In genomic region chr16:4098496-4098895, GRCh38 we compare ENCODE assay signal across 27 cellular contexts. TPM values are rescaled to one million over a fixed set of nuclear protein-coding genes. Genes with fewer than 3 reads are reported as not detected.
DNase-seq lines count a peak whose midpoint lies in the region; ATAC-seq, FAIRE-seq and TF ChIP-seq lines count a peak whose summit lies in the region.
"Had no signal": no experiment of that assay in that cellular context is flagged by ENCODE, and none has a peak within 500 bp of the region (broad histone marks: within the 10 kb centered on the region; RNA-seq: fewer than 3 reads in every experiment).

No MANE protein-coding gene starts in this region.

- in situ Hi-C loops in mammary epithelial cell (cut with MboI; ENCODE audit: low sequenced_read_pairs in 2 of 2), result no loop called here

- H3K4me1 ChIP-seq in psoas muscle (peaks cover 40% of the 10 kb centered on the region), mammary epithelial cell (ENCODE audit: insufficient read depth, low read length) (no peaks in the 10 kb centered on the region)
- H3K4me1 ChIP-seq: uterus had no signal

- no peak overlapping the region for H3K4me2 ChIP-seq in mammary epithelial cell (ENCODE audit: insufficient read depth, low read depth, low read length)

- no peak for TF ChIP-seq CTCF in C4-2B (conservative IDR thresholded peaks at IDR 0.05)
- no peak for TF ChIP-seq CTCF in WTC11 (IDR thresholded peaks at IDR 0.05)
- TF ChIP-seq CTCF in fibroblast of pulmonary artery (IDR thresholded peaks at IDR 0.05; ENCODE audit: low read length, missing control alignments), result no peak
- TF ChIP-seq CTCF in psoas muscle (IDR thresholded peaks at IDR 0.05), result no peak
- no peak for TF ChIP-seq CTCF in mammary epithelial cell (conservative IDR thresholded peaks at IDR 0.05 in 1 of 2, IDR thresholded peaks at IDR 0.05 in 1 of 2; ENCODE audit: extremely low read depth in 1 of 2, insufficient read depth in 1 of 2, low read depth in 1 of 2, low read length in 2 of 2)

- H3K36me3 ChIP-seq in psoas muscle (ENCODE audit: insufficient read depth in 1 of 2, low read depth in 1 of 2) (no peaks in the 10 kb centered on the region), mammary epithelial cell (ENCODE audit: insufficient read depth, low read length) (no peaks in the 10 kb centered on the region)
- H3K36me3 ChIP-seq: Peyer's patch, sigmoid colon, uterus had no signal

- H3K9ac ChIP-seq in mammary epithelial cell (ENCODE audit: insufficient read depth, low read length), result no peak overlapping the region

- H2AFZ ChIP-seq in mammary epithelial cell (ENCODE audit: low read depth, low read length), result no peak overlapping the region

- WGBS in psoas muscle, 3 donors, result 74 to 81% (median 75%) methylated on average over 4 of the region's 4 CpGs
- WGBS in mammary epithelial cell (ENCODE audit: low coverage, missing lambda C conversion rate), result 96% methylated on average over 4 of the region's 4 CpGs

- H3K4me1 Mint-ChIP-seq in WTC11, result peaks cover 15% of the 10 kb centered on the region

- DNase-seq in WTC11 (ENCODE audit: low spot score) (no peak), fibroblast of pulmonary artery (ENCODE audit: low read depth) (peak; percentile 48), psoas muscle (no peak), GM12891 (ENCODE audit: insufficient read length, low spot score) (no peak), HEK293T (ENCODE audit: extremely low spot score) (no peak), mammary epithelial cell (no peak), NCI-H2029 (lab: John Stamatoyannopoulos, UW) (no peak)
- DNase-seq: activated CD4-positive, alpha-beta T cell treated with anti-CD3 and anti-CD28 coated beads, Interleukin-2, amount 50 U/mL, for 4 hours; activated CD4-positive, CD25-positive, alpha-beta regulatory T cell; activated naive CD4-positive, alpha-beta T cell treated with anti-CD3 and anti-CD28 coated beads, Interleukin-2, amount 10 ng/mL, durations not matched to agents 7 days and 5 days; amygdala; BE2C; cortex of kidney; NCI-H1092 treated with DMSO at 0.1 percent for 48 hours; NCI-H187; NCI-H526; nephron progenitor cell; sigmoid colon; stimulated activated CD4-positive, alpha-beta T cell treated with anti-CD3 and anti-CD28 coated beads, Interleukin-4, amount 100 ng/mL, for 4 hours; uterus had no signal

- H3K9me3 Mint-ChIP-seq in WTC11, result no peaks in the 10 kb centered on the region
- H3K9me3 Mint-ChIP-seq: activated naive CD4-positive, alpha-beta T cell treated with anti-CD3 and anti-CD28 coated beads, Interleukin-2, amount 10 ng/mL, durations not matched to agents 7 days and 5 days; activated T-helper 1 cell treated with anti-CD3 and anti-CD28 coated beads, Interleukin-12 subunit alpha, Interleukin-12 subunit beta, Interleukin-2, Interleukin-4 antibody, amounts not matched to agents 30 ng/mL and 10 ng/mL and 1 ng/mL, durations not matched to agents 14 hours and 24 hours and 36 hours; stimulated activated memory B cell treated with anti-CD40 and anti-IgM and Interleukin-4, amounts not matched to agents 10 μg/mL and 1 μg/mL and 100 μg/mL, for 72 hours had no signal

- peaks cover 11% of the 10 kb centered on the region for H3K79me2 ChIP-seq in mammary epithelial cell (ENCODE audit: insufficient read depth, low read length)

- H3K27ac ChIP-seq in C4-2B (peak overlapping the region; percentile 91), psoas muscle (peak overlapping the region; percentile 54), mammary epithelial cell (ENCODE audit: insufficient read depth, low read depth, low read length) (no peak overlapping the region)
- H3K27ac ChIP-seq: sigmoid colon, uterus had no signal

- no peak overlapping the region for H3K4me3 Mint-ChIP-seq in WTC11
- H3K4me3 Mint-ChIP-seq: activated naive CD4-positive, alpha-beta T cell treated with anti-CD3 and anti-CD28 coated beads, Interleukin-2, amount 10 ng/mL, durations not matched to agents 7 days and 5 days; activated T-helper 1 cell treated with anti-CD3 and anti-CD28 coated beads, Interleukin-12 subunit alpha, Interleukin-12 subunit beta, Interleukin-2, Interleukin-4 antibody, amounts not matched to agents 30 ng/mL and 10 ng/mL and 1 ng/mL, durations not matched to agents 14 hours and 24 hours and 36 hours; nephron progenitor cell; stimulated activated memory B cell treated with anti-CD40 and anti-IgM and Interleukin-4, amounts not matched to agents 10 μg/mL and 1 μg/mL and 100 μg/mL, for 72 hours had no signal

- intact Hi-C loops in psoas muscle (cut with DNase I), result loop anchor here in 1 of 2 donors (5.0 kb wide), 1 partner anchor 116 kb away; no protein-coding TSS in a partner anchor
- intact Hi-C loops in mammary epithelial cell (cut with micrococcal nuclease), result loop anchor here (5.0 kb wide), 1 partner anchor 46 kb away; no protein-coding TSS in a partner anchor

- H3K36me3 Mint-ChIP-seq in WTC11, result no peaks in the 10 kb centered on the region
- H3K36me3 Mint-ChIP-seq: activated naive CD4-positive, alpha-beta T cell treated with anti-CD3 and anti-CD28 coated beads, Interleukin-2, amount 10 ng/mL, durations not matched to agents 7 days and 5 days; stimulated activated memory B cell treated with anti-CD40 and anti-IgM and Interleukin-4, amounts not matched to agents 10 μg/mL and 1 μg/mL and 100 μg/mL, for 72 hours had no signal

- ATAC-seq in WTC11, result no peak
- ATAC-seq in psoas muscle, result no peak
- ATAC-seq: stimulated activated memory B cell treated with anti-CD40 and anti-IgM and Interleukin-4, amounts not matched to agents 10 μg/mL and 1 μg/mL and 100 μg/mL, for 72 hours had no signal

- no peaks in the 10 kb centered on the region for H4K20me1 ChIP-seq in mammary epithelial cell (ENCODE audit: insufficient read depth, low read length)

- H3K27ac Mint-ChIP-seq in WTC11, result 0 out of 2 replicates have a peak overlapping the region, but pooled peaks have one; percentile 20
- H3K27ac Mint-ChIP-seq: activated naive CD4-positive, alpha-beta T cell treated with anti-CD3 and anti-CD28 coated beads, Interleukin-2, amount 10 ng/mL, durations not matched to agents 7 days and 5 days; activated T-helper 1 cell treated with anti-CD3 and anti-CD28 coated beads, Interleukin-12 subunit alpha, Interleukin-12 subunit beta, Interleukin-2, Interleukin-4 antibody, amounts not matched to agents 30 ng/mL and 10 ng/mL and 1 ng/mL, durations not matched to agents 14 hours and 24 hours and 36 hours; nephron progenitor cell; stimulated activated memory B cell treated with anti-CD40 and anti-IgM and Interleukin-4, amounts not matched to agents 10 μg/mL and 1 μg/mL and 100 μg/mL, for 72 hours had no signal

- H3K4me3 ChIP-seq in fibroblast of pulmonary artery (replicated peaks; ENCODE audit: low read depth, low read length), result no peak overlapping the region
- no peak overlapping the region for H3K4me3 ChIP-seq in psoas muscle
- no peak overlapping the region for H3K4me3 ChIP-seq in mammary epithelial cell (replicated peaks in 1 of 3; ENCODE audit: insufficient read depth in 1 of 3, low read depth in 2 of 3, low read length in 3 of 3)
- H3K4me3 ChIP-seq: Peyer's patch, sigmoid colon, uterus had no signal

- H3K9me3 ChIP-seq in psoas muscle, result no peaks in the 10 kb centered on the region
- no peaks in the 10 kb centered on the region for H3K9me3 ChIP-seq in mammary epithelial cell (replicated peaks; ENCODE audit: insufficient read depth, low read length)
- H3K9me3 ChIP-seq: BE2C, Peyer's patch, sigmoid colon, uterus had no signal

- no peak for TF ChIP-seq POLR2A in GM12891 (IDR thresholded peaks at IDR 0.05; ENCODE audit: low read depth, low read length)

- dilution Hi-C loops in mammary epithelial cell (cut with HindIII; ENCODE audit: low sequenced_read_pairs), result no loop called here

- POLR2A ChIA-PET in WTC11 (lab: Charles Lee) (no interaction called here), HEK293T (lab: Yijun Ruan, JAX) (no interaction called here)

- no TSS peak for BruUV-seq in mammary epithelial cell (replicated peaks; lab: Mats Ljungman, UMichigan)

- no peaks in the 10 kb centered on the region for H3K27me3 Mint-ChIP-seq in WTC11 (ENCODE audit: low read depth)

- no peak for FAIRE-seq in GM12891 (lab: Jason Lieb, UNC)
- FAIRE-seq: bronchial epithelial cell, G401.6, keratinocyte had no signal

- no peaks in the 10 kb centered on the region for H3K27me3 ChIP-seq in psoas muscle (ENCODE audit: insufficient read depth in 3 of 3, low read length in 2 of 3)
- H3K27me3 ChIP-seq in mammary epithelial cell (ENCODE audit: insufficient read depth, low read length), result no peaks in the 10 kb centered on the region
- H3K27me3 ChIP-seq: BE2C, Peyer's patch, sigmoid colon, uterus had no signal

- CTCF ChIA-PET in WTC11 (lab: Charles Lee) (no interaction called here), HEK293T (lab: Yijun Ruan, JAX) (no interaction called here), mammary epithelial cell (lab: Charles Lee; ENCODE audit: low non-redundant PET) (no interaction called here)

TF ChIP-seq in WTC11, 78 proteins besides CTCF, POLR2A, EP300 and RAD21 (continues in another document):
- no peak for TF ChIP-seq GRHL2 (CRISPR knock-in tag; IDR thresholded peaks at IDR 0.05; ENCODE audit: insufficient replicate concordance, severe bottlenecking)

TF ChIP-seq in GM12891, 5 proteins besides CTCF, POLR2A, EP300 and RAD21:
- TF ChIP-seq POU2F2 (IDR thresholded peaks at IDR 0.05; ENCODE audit: low read depth, low read length) (no peak), SPI1 (IDR thresholded peaks at IDR 0.05; ENCODE audit: low read depth, low read length) (no peak), TAF1 (IDR thresholded peaks at IDR 0.05; ENCODE audit: low read depth, low read length) (no peak), PAX5 (IDR thresholded peaks at IDR 0.05; ENCODE audit: insufficient read depth, low read length, severe bottlenecking) (no peak), POLR2AphosphoS5 (IDR thresholded peaks at IDR 0.05; ENCODE audit: low read depth, low read length) (no peak)

TF ChIP-seq in HEK293T, 16 proteins besides CTCF, POLR2A, EP300 and RAD21 (continues in another document):
- no peak for TF ChIP-seq SUZ12 (IDR thresholded peaks at IDR 0.05)
- TF ChIP-seq FOXM1 (IDR thresholded peaks at IDR 0.05; ENCODE audit: borderline replicate concordance), result no peak
- TF ChIP-seq ELF4 (IDR thresholded peaks at IDR 0.05), result no peak
- no peak for TF ChIP-seq TARDBP (IDR thresholded peaks at IDR 0.05)
- no peak for TF ChIP-seq PKNOX1 (IDR thresholded peaks at IDR 0.05)
- TF ChIP-seq ZNF384 (IDR thresholded peaks at IDR 0.05), result no peak

RNA-seq across cellular contexts. Expression of gene ADCY9, which starts 17.7 kb away (rescaled TPM):
- 9.5 to 11.5 TPM (median 10.0 TPM) in 3 replicates for total RNA-seq in WTC11 (2021)
- 10 to 100 TPM; 43.6 to 77.8 (median 51.9) TPM for total RNA-seq in psoas muscle
- 100 to 1,000 TPM in 1 of 3 donors, 10 to 100 TPM in 1, 1 to 10 TPM in 1; 9.0 to 134 (median 32.8) TPM for polyA plus RNA-seq in psoas muscle
- polyA plus RNA-seq in GM12891 (2012; ENCODE audit: low read depth, missing spikeins), result 0.15 TPM
- 10 to 100 TPM; 18.4 to 27.3 TPM for total RNA-seq in mammary epithelial cell
- polyA plus RNA-seq in mammary epithelial cell, result 9.0 TPM
- polyA minus RNA-seq in mammary epithelial cell, result 75.6 TPM
